In genomic region chr5:143101740-143102386, GRCh38 we compare ENCODE assay signal across 11 cellular contexts.
A peak's percentile ranks its signal among the peaks of the same experiment; 100 is the strongest.
DNase-seq lines count a peak whose midpoint lies in the region; ATAC-seq and TF ChIP-seq lines count a peak whose summit lies in the region.
"Had no signal": no experiment of that assay in that cellular context is flagged by ENCODE, and none has a peak within 500 bp of the region (broad histone marks: within the 10 kb centered on the region; RNA-seq: fewer than 3 reads in every experiment).

No MANE protein-coding gene starts in this region.

- intact Hi-C loops in activated naive CD4-positive, alpha-beta T cell treated with anti-CD3 and anti-CD28 coated beads for 36 hours (cut with micrococcal nuclease), result loop anchor here (1.0 to 5.0 kb wide), 4 partner anchors 17 to 1085 kb away; no protein-coding TSS in a partner anchor
- intact Hi-C loops in posterior vena cava (cut with DNase I) (no loop called here), ascending aorta (cut with DNase I) (loop anchor here (10.0 kb wide), 1 partner anchor 723 kb away; no protein-coding TSS in a partner anchor)

- no peaks in the 10 kb centered on the region for H3K9me3 ChIP-seq in tibial nerve
- no peaks in the 10 kb centered on the region for H3K9me3 ChIP-seq in ascending aorta
- H3K9me3 ChIP-seq: gastrocnemius medialis, mucosa of descending colon had no signal

- no peak overlapping the region for H3K4me3 Mint-ChIP-seq in activated naive CD4-positive, alpha-beta T cell treated with anti-CD3 and anti-CD28 coated beads for 36 hours
- H3K4me3 Mint-ChIP-seq in mesothelial cell of epicardium, result no peak overlapping the region

- ATAC-seq in GM19395 (IDR thresholded peaks at IDR 0.05; ENCODE audit: unreplicated experiment), result no peak
- ATAC-seq: mucosa of descending colon had no signal

- H3K9me3 Mint-ChIP-seq in activated naive CD4-positive, alpha-beta T cell treated with anti-CD3 and anti-CD28 coated beads for 36 hours, result no peaks in the 10 kb centered on the region
- H3K9me3 Mint-ChIP-seq in mesothelial cell of epicardium, result no peaks in the 10 kb centered on the region

- 71 to 79% methylated on average over 7 of the region's 7 CpGs for WGBS in tibial nerve, 2 donors

- H3K27ac Mint-ChIP-seq in activated naive CD4-positive, alpha-beta T cell treated with anti-CD3 and anti-CD28 coated beads for 36 hours, result peak overlapping the region; percentile 81
- peak overlapping the region; percentile 61 for H3K27ac Mint-ChIP-seq in mesothelial cell of epicardium

- no peaks in the 10 kb centered on the region for H3K27me3 Mint-ChIP-seq in activated naive CD4-positive, alpha-beta T cell treated with anti-CD3 and anti-CD28 coated beads for 36 hours (ENCODE audit: low read depth)
- H3K27me3 Mint-ChIP-seq in mesothelial cell of epicardium (ENCODE audit: low read depth), result no peaks in the 10 kb centered on the region

- no peaks in the 10 kb centered on the region for H3K27me3 ChIP-seq in tibial nerve
- no peaks in the 10 kb centered on the region for H3K27me3 ChIP-seq in ascending aorta
- H3K27me3 ChIP-seq: gastrocnemius medialis had no signal

- no peak for TF ChIP-seq POLR2A in tibial nerve (IDR thresholded peaks at IDR 0.05)

- H3K4me1 Mint-ChIP-seq in activated naive CD4-positive, alpha-beta T cell treated with anti-CD3 and anti-CD28 coated beads for 36 hours (ENCODE audit: low read depth), result peaks cover 25% of the 10 kb centered on the region
- H3K4me1 Mint-ChIP-seq in mesothelial cell of epicardium, result peaks cover 8% of the 10 kb centered on the region

- peaks cover 4% of the 10 kb centered on the region for H3K36me3 Mint-ChIP-seq in activated naive CD4-positive, alpha-beta T cell treated with anti-CD3 and anti-CD28 coated beads for 36 hours (ENCODE audit: low read depth)
- H3K36me3 Mint-ChIP-seq in mesothelial cell of epicardium, result no peaks in the 10 kb centered on the region

- H3K27ac ChIP-seq in tibial nerve (peak overlapping the region; percentile 54 to 86 (median 70)), ascending aorta (no peak overlapping the region)

- H3K36me3 ChIP-seq in tibial nerve, result no peaks in the 10 kb centered on the region
- no peaks in the 10 kb centered on the region for H3K36me3 ChIP-seq in ascending aorta
- H3K36me3 ChIP-seq: gastrocnemius medialis had no signal

- TF ChIP-seq CTCF in mesothelial cell of epicardium (IDR thresholded peaks at IDR 0.05; ENCODE audit: unreplicated experiment), result no peak
- TF ChIP-seq CTCF in tibial nerve (IDR thresholded peaks at IDR 0.05), result no peak
- TF ChIP-seq CTCF in ascending aorta (IDR thresholded peaks at IDR 0.05), result no peak

- H3K4me1 ChIP-seq in tibial nerve (peaks cover 0 to 24% (median 5%) of the 10 kb centered on the region in 4 donors), ascending aorta (no peaks in the 10 kb centered on the region)

- TF ChIP-seq EP300 in tibial nerve (IDR thresholded peaks at IDR 0.05), result no peak

- DNase-seq in activated T-cell treated with anti-CD3 and anti-CD28 coated beads for 48 hours (ENCODE audit: low read depth) (peak; percentile 56), activated T-cell treated with anti-CD3 and anti-CD28 coated beads for 4 hours (no peak), mesothelial cell of epicardium (ENCODE audit: low spot score in 2 of 2, unreplicated experiment in 2 of 2) (no peak), tibial nerve (ENCODE audit: low spot score in 2 of 2) (no peak), posterior vena cava (ENCODE audit: low spot score) (no peak), ascending aorta (ENCODE audit: low spot score in 2 of 2) (no peak)
- DNase-seq in activated naive CD4-positive, alpha-beta T cell treated with anti-CD3 and anti-CD28 coated beads for 36 hours, result peak; percentile 26
- DNase-seq: AML-193, gastrocnemius medialis, mucosa of descending colon had no signal

- H3K4me3 ChIP-seq in tibial nerve, result no peak overlapping the region
- no peak overlapping the region for H3K4me3 ChIP-seq in ascending aorta
- H3K4me3 ChIP-seq: gastrocnemius medialis, mucosa of descending colon had no signal

- CTCF ChIA-PET in activated naive CD4-positive, alpha-beta T cell treated with anti-CD3 and anti-CD28 coated beads for 36 hours (lab: Charles Lee), result interaction anchor here (0.6 to 1.1 kb wide), 3 partner anchors 12 to 299 kb away, joined by 3 to 5 read pairs (median 3); no protein-coding TSS in a partner anchor

Comparison
In these comparisons a context has a peak if more than half of its experiments do, and no peak if none do; other contexts are left out.
1. DNase-seq: peak in activated T-cell treated with anti-CD3 and anti-CD28 coated beads for 48 hours (single experiment) and activated naive CD4-positive, alpha-beta T cell treated with anti-CD3 and anti-CD28 coated beads for 36 hours (single experiment); none in activated T-cell treated with anti-CD3 and anti-CD28 coated beads for 4 hours (single experiment), mesothelial cell of epicardium (0 of 2), tibial nerve (0 of 2), posterior vena cava (single experiment) and ascending aorta (0 of 2).
2. H3K27ac ChIP-seq: peak in tibial nerve (4 of 4); none in ascending aorta (0 of 2).
3. intact Hi-C loops: an anchor here in activated naive CD4-positive, alpha-beta T cell treated with anti-CD3 and anti-CD28 coated beads for 36 hours (1.0 to 5.0 kb wide) and ascending aorta (10.0 kb wide); none called in posterior vena cava.